In genomic region chr3:150760431-150761200, GRCh38 we compare ENCODE assay signal across 9 cellular contexts. TPM values are rescaled to one million over a fixed set of nuclear protein-coding genes. Genes with fewer than 3 reads are reported as not detected.
A peak's percentile ranks its signal among the peaks of the same experiment; 100 is the strongest.
DNase-seq lines count a peak whose midpoint lies in the region; ATAC-seq and TF ChIP-seq lines count a peak whose summit lies in the region.
"Had no signal": no experiment of that assay in that cellular context is flagged by ENCODE, and none has a peak within 500 bp of the region (broad histone marks: within the 10 kb centered on the region; RNA-seq: fewer than 3 reads in every experiment).

No MANE protein-coding gene starts in this region.

- 10% methylated on average over 6 of the region's 6 CpGs for WGBS in right lobe of liver (ENCODE audit: insufficient coverage, low coverage, low lambda C conversion rate, missing lambda C conversion rate)
- WGBS in tibial nerve, 2 donors = 50 to 53% methylated on average over 6 of the region's 6 CpGs

- TF ChIP-seq POLR2A in right lobe of liver (IDR thresholded peaks at IDR 0.05) (no peak), tibial nerve (IDR thresholded peaks at IDR 0.05) (no peak)

- H3K4me1 ChIP-seq in right lobe of liver = peaks cover 0 to 61% (median 18%) of the 10 kb centered on the region in 4 donors
- peaks cover 0 to 66% (median 12%) of the 10 kb centered on the region in 4 donors for H3K4me1 ChIP-seq in tibial nerve

- H3K27ac ChIP-seq in right lobe of liver = peak overlapping the region; percentile 98 to 100 (median 99)
- H3K27ac ChIP-seq in tibial nerve = peak overlapping the region in 3 of 4 donors; percentile 95 to 99 (median 97)

- TF ChIP-seq CTCF in AG10803 (conservative IDR thresholded peaks at IDR 0.05; ENCODE audit: low read length) (no peak), right lobe of liver (IDR thresholded peaks at IDR 0.05) (peak in 1 of 4 donors; percentile 2), tibial nerve (IDR thresholded peaks at IDR 0.05) (no peak)

- peaks cover 61 to 75% of the 10 kb centered on the region in 2 donors for H3K36me3 Mint-ChIP-seq in activated naive CD4-positive, alpha-beta T cell treated with anti-CD3 and anti-CD28 coated beads, Interleukin-2, amount 50 U/mL, for 72 hours

- intact Hi-C loops in right lobe of liver (cut with DNase I) = no loop called here

- DNase-seq in AG10803 (ENCODE audit: low read depth) = no peak
- no peak for DNase-seq in activated naive CD4-positive, alpha-beta T cell treated with anti-CD3 and anti-CD28 coated beads, Interleukin-2, amount 50 U/mL, for 72 hours (ENCODE audit: low spot score in 2 of 2)
- DNase-seq in right lobe of liver = no peak
- DNase-seq in tibial nerve (ENCODE audit: low spot score in 2 of 2) = no peak
- no peak for DNase-seq in kidney glomerular epithelial cell (lab: John Stamatoyannopoulos, UW)
- DNase-seq in NCI-H2107 treated with DMSO at 0.1 percent for 48 hours (lab: John Stamatoyannopoulos, UW; ENCODE audit: unreplicated experiment) = no peak

- H3K27me3 ChIP-seq in right lobe of liver (no peaks in the 10 kb centered on the region), tibial nerve (no peaks in the 10 kb centered on the region)

- H3K36me3 ChIP-seq in right lobe of liver (no peaks in the 10 kb centered on the region), tibial nerve (peaks cover 0 to 4% (median 0%) of the 10 kb centered on the region in 3 donors)

- H3K27ac Mint-ChIP-seq in activated naive CD4-positive, alpha-beta T cell treated with anti-CD3 and anti-CD28 coated beads, Interleukin-2, amount 50 U/mL, for 72 hours = peak overlapping the region; percentile 94 to 99

- TF ChIP-seq EP300 in tibial nerve (IDR thresholded peaks at IDR 0.05) = no peak

- H3K4me3 ChIP-seq in AG10803 (ENCODE audit: low read length) (peak overlapping the region; percentile 94), right lobe of liver (peak overlapping the region; percentile 67 to 75 (median 74)), tibial nerve (peak overlapping the region in 3 of 4 donors; percentile 18 to 88 (median 55))

- H3K9me3 ChIP-seq in right lobe of liver (no peaks in the 10 kb centered on the region), tibial nerve (no peaks in the 10 kb centered on the region)

- no peaks in the 10 kb centered on the region for H3K9me3 Mint-ChIP-seq in activated naive CD4-positive, alpha-beta T cell treated with anti-CD3 and anti-CD28 coated beads, Interleukin-2, amount 50 U/mL, for 72 hours

- ATAC-seq in GM19351 (IDR thresholded peaks at IDR 0.05; ENCODE audit: unreplicated experiment) = peak; percentile 39
- peak; percentile 26 for ATAC-seq in HG03571 (IDR thresholded peaks at IDR 0.05; ENCODE audit: unreplicated experiment)
- ATAC-seq in activated naive CD4-positive, alpha-beta T cell treated with anti-CD3 and anti-CD28 coated beads, Interleukin-2, amount 50 U/mL, for 72 hours = peak; percentile 47 to 52
- ATAC-seq in right lobe of liver = no peak

RNA-seq across cellular contexts. Expression of gene SIAH2, which starts 2.4 kb away (rescaled TPM):
- total RNA-seq in activated naive CD4-positive, alpha-beta T cell treated with anti-CD3 and anti-CD28 coated beads, Interleukin-2, amount 50 U/mL, for 72 hours = 10 to 100 TPM; 68.3 to 74.7 TPM
- total RNA-seq in right lobe of liver (10 to 100 TPM; 20.5 to 53.0 (median 36.5) TPM), tibial nerve (10 to 100 TPM; 60.5 to 73.7 (median 62.7) TPM)

RNA-seq across cellular contexts. Expression of gene ERICH6, which starts 56.9 kb away (rescaled TPM):
- not detected for total RNA-seq in activated naive CD4-positive, alpha-beta T cell treated with anti-CD3 and anti-CD28 coated beads, Interleukin-2, amount 50 U/mL, for 72 hours
- total RNA-seq in right lobe of liver (under 1 TPM in 1 of 6 experiments, not detected in 5; 0.49 TPM), tibial nerve (under 1 TPM in 1 of 4 donors, not detected in 3; 0.84 TPM)
- total RNA-seq: pulmonary artery endothelial cell had no signal

Comparison
In these comparisons a context has a peak if more than half of its experiments do, and no peak if none do; other contexts are left out.
1. ATAC-seq: peak in GM19351 (single experiment), HG03571 (single experiment) and activated naive CD4-positive, alpha-beta T cell treated with anti-CD3 and anti-CD28 coated beads, Interleukin-2, amount 50 U/mL, for 72 hours (2 of 2); none in right lobe of liver (0 of 4).
2. Peak in every context shown above with its lines, with median percentiles within 50 percentile points of each other: H3K4me3 ChIP-seq.